ENCODE assay signal across 8 cellular contexts in genomic region chr16:69565611-69566436, GRCh38. TPM values are rescaled to one million over a fixed set of nuclear protein-coding genes. Genes with fewer than 3 reads are reported as not detected.
A peak's percentile ranks its signal among the peaks of the same experiment; 100 is the strongest.
DNase-seq lines count a peak whose midpoint lies in the region; ATAC-seq and TF ChIP-seq lines count a peak whose summit lies in the region.

Gene NFAT5 (plus strand): TSS chr16:69565966. CDS start chr16:69566302, 336 bp downstream.

- peak; percentile 39 for ATAC-seq in GM19025 (IDR thresholded peaks at IDR 0.05; ENCODE audit: low read depth, unreplicated experiment)
- ATAC-seq in HG03460 (IDR thresholded peaks at IDR 0.05; ENCODE audit: unreplicated experiment), result peak; percentile 31
- peak; percentile 94 for ATAC-seq in left lung

- peaks cover 0 to 4% of the 10 kb centered on the region in 2 donors for H3K36me3 ChIP-seq in left lung

- H3K4me3 ChIP-seq in AG04450 (ENCODE audit: low read depth, low read length) (peak within 1 kb of the TSS; percentile 96), left lung (peak within 1 kb of the TSS; percentile 78 to 91)

- peak; percentile 41 for DNase-seq in AG04450 (ENCODE audit: low read depth, low spot score)
- DNase-seq in NCI-H526 treated with DMSO at 0.1 percent for 48 hours (lab: John Stamatoyannopoulos, UW), result peak; percentile 62
- DNase-seq in activated CD4-positive, alpha-beta T cell treated with anti-CD3 and anti-CD28 coated beads, Interleukin-2, amount 50 U/mL, for 24 hours (ENCODE audit: low read depth in 1 of 2, low spot score in 1 of 2), result peak; percentile 82 to 94
- DNase-seq in dedifferentiated amniotic fluid mesenchymal stem cell (ENCODE audit: extremely low spot score), result peak; percentile 61
- peak; percentile 88 to 96 for DNase-seq in left lung
- peak; percentile 80 for DNase-seq in stimulated activated CD4-positive, alpha-beta T cell treated with anti-CD3 and anti-CD28 coated beads, Interleukin-2, amount 100 ng/mL, for 4 hours (ENCODE audit: low read depth)

- POLR2A ChIA-PET in AG04450 (lab: Yijun Ruan, JAX), result interaction anchor here (0.5 to 1.2 kb wide), 2 partner anchors 14 to 169 kb away, joined by 5 read pairs; no protein-coding TSS in a partner anchor

- CTCF ChIA-PET in AG04450 (lab: Charles Lee), result no interaction called here

- no peaks in the 10 kb centered on the region; the same call in 1 of the 2 replicates for H3K9me3 ChIP-seq in AG04450 (ENCODE audit: control insufficient read depth, insufficient read depth, low read length)
- no peaks in the 10 kb centered on the region for H3K9me3 ChIP-seq in left lung

- H3K4me1 ChIP-seq in left lung, result peaks cover 11 to 70% of the 10 kb centered on the region in 2 donors

- no peak for TF ChIP-seq CTCF in AG04450 (IDR thresholded peaks at IDR 0.05; ENCODE audit: low read depth, low read length)
- TF ChIP-seq CTCF in left lung (IDR thresholded peaks at IDR 0.05), result no peak

- intact Hi-C loops in left lung (cut with DNase I), result no loop called here

- H3K27ac ChIP-seq in AG04450 (ENCODE audit: low read depth, low read length), result peak within 1 kb of the TSS; percentile 86
- H3K27ac ChIP-seq in left lung, result peak within 1 kb of the TSS; percentile 97 to 99

- H3K27me3 ChIP-seq in AG04450 (ENCODE audit: control insufficient read depth, insufficient read depth, low read length) (no peaks in the 10 kb centered on the region), left lung (no peaks in the 10 kb centered on the region)

RNA-seq across cellular contexts. Expression of gene NFAT5, which starts in this region (rescaled TPM):
- 31.2 and 36.9 TPM in 2 replicates for polyA plus RNA-seq in AG04450 (2011; rRNA removed)
- 69.8 and 88.5 TPM in 2 replicates for polyA minus RNA-seq in AG04450 (2011; rRNA and poly(A)+ RNA removed)
- 10 to 100 TPM; 44.8 to 53.5 TPM for total RNA-seq in left lung

Comparison
In these comparisons a context has a peak if more than half of its experiments do, and no peak if none do; other contexts are left out.
1. Peak in every context shown above with its lines: DNase-seq, ATAC-seq, H3K4me3 ChIP-seq and H3K27ac ChIP-seq.
2. DNase-seq: peak in every context shown above with its lines; median percentile 92 in left lung; 88 in activated CD4-positive, alpha-beta T cell treated with anti-CD3 and anti-CD28 coated beads, Interleukin-2, amount 50 U/mL, for 24 hours; 80 in stimulated activated CD4-positive, alpha-beta T cell treated with anti-CD3 and anti-CD28 coated beads, Interleukin-2, amount 100 ng/mL, for 4 hours; 62 in NCI-H526 treated with DMSO at 0.1 percent for 48 hours; 61 in dedifferentiated amniotic fluid mesenchymal stem cell; 41 in AG04450.
3. ATAC-seq: peak in every context shown above with its lines; median percentile 94 in left lung; 39 in GM19025; 31 in HG03460.